1 cellular context compared by ENCODE assay signal in the genomic region with DNA sequence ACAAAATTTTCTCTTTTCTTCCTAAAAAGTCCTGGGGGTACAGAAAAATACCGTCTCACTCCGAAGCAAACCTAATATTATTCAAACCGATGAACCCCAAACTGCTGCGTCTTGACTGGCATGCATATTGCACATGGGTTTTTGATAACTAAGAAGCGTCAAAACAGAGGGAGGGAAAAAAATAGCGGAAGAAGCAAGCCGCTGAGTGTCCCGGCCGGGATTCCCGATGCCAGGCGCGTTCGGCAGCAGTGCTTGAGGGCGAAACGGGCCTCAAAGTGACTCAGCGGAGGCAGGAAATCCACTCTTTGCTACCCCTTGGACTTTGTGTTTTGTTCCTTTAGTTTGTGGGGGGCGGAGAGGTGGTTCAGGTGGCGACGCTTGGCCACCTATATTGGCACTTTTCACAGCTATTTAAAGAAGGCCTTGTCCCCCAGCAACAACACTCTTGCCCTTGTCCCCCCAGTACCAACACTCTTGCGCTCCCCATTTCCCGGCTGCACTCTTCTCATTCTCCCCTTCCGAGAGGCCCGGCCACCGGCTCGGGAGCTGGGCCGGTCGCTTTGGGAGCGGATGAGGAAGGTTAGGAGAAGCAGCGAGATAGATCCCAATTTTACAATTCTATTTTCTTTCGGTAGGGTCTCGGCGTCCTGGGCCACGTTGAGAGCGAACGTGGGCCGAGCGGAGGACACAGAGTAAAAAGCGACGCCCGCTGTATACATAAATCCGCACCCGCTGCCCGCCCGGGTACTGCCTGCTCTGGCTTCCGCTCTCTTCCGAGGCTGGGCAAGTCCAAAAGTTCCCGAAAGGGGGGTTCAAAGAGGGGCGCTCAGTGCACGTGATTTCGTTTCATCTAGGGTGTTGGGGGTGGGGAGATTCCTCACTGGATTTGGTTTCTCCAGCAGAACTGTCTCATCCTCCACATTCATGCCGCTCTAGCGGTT.
TF ChIP-seq lines count a peak whose summit lies in the region.

No MANE protein-coding gene starts in this region.

TF ChIP-seq in SK-N-SH treated with all-trans-retinoic acid at 6 μM for 48 hours, 23 proteins besides CTCF, POLR2A, EP300 and RAD21:
- TF ChIP-seq RARB (CRISPR knock-in tag; IDR thresholded peaks at IDR 0.05) = no peak
- no peak for TF ChIP-seq ESRRG (CRISPR knock-in tag; IDR thresholded peaks at IDR 0.05)
- TF ChIP-seq CREB5 (CRISPR knock-in tag; IDR thresholded peaks at IDR 0.05; ENCODE audit: low read depth) = no peak
- TF ChIP-seq, protein P1, sequence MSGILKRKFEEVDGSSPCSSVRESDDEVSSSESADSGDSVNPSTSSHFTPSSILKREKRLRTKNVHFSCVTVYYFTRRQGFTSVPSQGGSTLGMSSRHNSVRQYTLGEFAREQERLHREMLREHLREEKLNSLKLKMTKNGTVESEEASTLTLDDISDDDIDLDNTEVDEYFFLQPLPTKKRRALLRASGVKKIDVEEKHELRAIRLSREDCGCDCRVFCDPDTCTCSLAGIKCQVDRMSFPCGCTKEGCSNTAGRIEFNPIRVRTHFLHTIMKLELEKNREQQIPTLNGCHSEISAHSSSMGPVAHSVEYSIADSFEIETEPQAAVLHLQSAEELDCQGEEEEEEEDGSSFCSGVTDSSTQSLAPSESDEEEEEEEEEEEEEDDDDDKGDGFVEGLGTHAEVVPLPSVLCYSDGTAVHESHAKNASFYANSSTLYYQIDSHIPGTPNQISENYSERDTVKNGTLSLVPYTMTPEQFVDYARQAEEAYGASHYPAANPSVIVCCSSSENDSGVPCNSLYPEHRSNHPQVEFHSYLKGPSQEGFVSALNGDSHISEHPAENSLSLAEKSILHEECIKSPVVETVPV (CRISPR knock-in tag; IDR thresholded peaks at IDR 0.05) = no peak
- TF ChIP-seq, protein P2, sequence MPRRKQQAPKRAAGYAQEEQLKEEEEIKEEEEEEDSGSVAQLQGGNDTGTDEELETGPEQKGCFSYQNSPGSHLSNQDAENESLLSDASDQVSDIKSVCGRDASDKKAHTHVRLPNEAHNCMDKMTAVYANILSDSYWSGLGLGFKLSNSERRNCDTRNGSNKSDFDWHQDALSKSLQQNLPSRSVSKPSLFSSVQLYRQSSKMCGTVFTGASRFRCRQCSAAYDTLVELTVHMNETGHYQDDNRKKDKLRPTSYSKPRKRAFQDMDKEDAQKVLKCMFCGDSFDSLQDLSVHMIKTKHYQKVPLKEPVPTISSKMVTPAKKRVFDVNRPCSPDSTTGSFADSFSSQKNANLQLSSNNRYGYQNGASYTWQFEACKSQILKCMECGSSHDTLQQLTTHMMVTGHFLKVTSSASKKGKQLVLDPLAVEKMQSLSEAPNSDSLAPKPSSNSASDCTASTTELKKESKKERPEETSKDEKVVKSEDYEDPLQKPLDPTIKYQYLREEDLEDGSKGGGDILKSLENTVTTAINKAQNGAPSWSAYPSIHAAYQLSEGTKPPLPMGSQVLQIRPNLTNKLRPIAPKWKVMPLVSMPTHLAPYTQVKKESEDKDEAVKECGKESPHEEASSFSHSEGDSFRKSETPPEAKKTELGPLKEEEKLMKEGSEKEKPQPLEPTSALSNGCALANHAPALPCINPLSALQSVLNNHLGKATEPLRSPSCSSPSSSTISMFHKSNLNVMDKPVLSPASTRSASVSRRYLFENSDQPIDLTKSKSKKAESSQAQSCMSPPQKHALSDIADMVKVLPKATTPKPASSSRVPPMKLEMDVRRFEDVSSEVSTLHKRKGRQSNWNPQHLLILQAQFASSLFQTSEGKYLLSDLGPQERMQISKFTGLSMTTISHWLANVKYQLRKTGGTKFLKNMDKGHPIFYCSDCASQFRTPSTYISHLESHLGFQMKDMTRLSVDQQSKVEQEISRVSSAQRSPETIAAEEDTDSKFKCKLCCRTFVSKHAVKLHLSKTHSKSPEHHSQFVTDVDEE (CRISPR knock-in tag; IDR thresholded peaks at IDR 0.05) = no peak
- TF ChIP-seq OSR1 (CRISPR knock-in tag; IDR thresholded peaks at IDR 0.05) = no peak
- no peak for TF ChIP-seq GLIS3 (CRISPR knock-in tag; IDR thresholded peaks at IDR 0.05)
- TF ChIP-seq ZNF70 (CRISPR knock-in tag; IDR thresholded peaks at IDR 0.05) = no peak
- no peak for TF ChIP-seq TCF4 (CRISPR knock-in tag; IDR thresholded peaks at IDR 0.05; ENCODE audit: borderline replicate concordance)
- no peak for TF ChIP-seq PATZ1 (CRISPR knock-in tag; IDR thresholded peaks at IDR 0.05; ENCODE audit: borderline replicate concordance)
- no peak for TF ChIP-seq ZNF565 (CRISPR knock-in tag; conservative IDR thresholded peaks at IDR 0.05; ENCODE audit: low read depth)
- TF ChIP-seq ZC3H10 (CRISPR knock-in tag; IDR thresholded peaks at IDR 0.05) = no peak
TF ChIP-seq in SK-N-SH treated with all-trans-retinoic acid at 6 μM for 48 hours: peak in this region for 0.
